Comparison of ENCODE assay signal across 9 cellular contexts in genomic region chr6:336159-337114, GRCh38. TPM values are rescaled to one million over a fixed set of nuclear protein-coding genes. Genes with fewer than 3 reads are reported as not detected.
DNase-seq lines count a peak whose midpoint lies in the region; ATAC-seq and TF ChIP-seq lines count a peak whose summit lies in the region.
"Had no signal": no experiment of that assay in that cellular context is flagged by ENCODE, and none has a peak within 500 bp of the region (broad histone marks: within the 10 kb centered on the region; RNA-seq: fewer than 3 reads in every experiment).

No MANE protein-coding gene starts in this region.

- TF ChIP-seq CTCF in adrenal gland (IDR thresholded peaks at IDR 0.05) = no peak

- H3K27me3 Mint-ChIP-seq in activated T-cell treated with anti-CD3 and anti-CD28 coated beads, Interleukin-2, amount 50 U/mL, for 72 hours (ENCODE audit: low read depth) = peaks cover 5% of the 10 kb centered on the region
- no peaks in the 10 kb centered on the region for H3K27me3 Mint-ChIP-seq in T-helper 2 cell treated with Interferon-gamma antibody and Interleukin-4, amounts not matched to agents 5 μg/mL and 100 μg/mL, for 36 hours (ENCODE audit: low read depth)

- H3K9me3 ChIP-seq in adrenal gland (replicated peaks in 1 of 3) = no peaks in the 10 kb centered on the region

- 62 to 67% (median 65%) methylated on average over 10 of the region's 10 CpGs for WGBS in adrenal gland, 4 donors

- no peaks in the 10 kb centered on the region for H3K9me3 Mint-ChIP-seq in activated T-cell treated with anti-CD3 and anti-CD28 coated beads, Interleukin-2, amount 50 U/mL, for 72 hours
- H3K9me3 Mint-ChIP-seq in T-helper 2 cell treated with Interferon-gamma antibody and Interleukin-4, amounts not matched to agents 5 μg/mL and 100 μg/mL, for 36 hours = no peaks in the 10 kb centered on the region
- no peaks in the 10 kb centered on the region for H3K9me3 Mint-ChIP-seq in stimulated activated effector memory CD8-positive, alpha-beta T cell treated with anti-CD3 and anti-CD28 coated beads, Interleukin-12 subunit alpha, Interleukin-12 subunit beta, amount 100 ng/mL, for 72 hours

- no peak overlapping the region for H3K27ac Mint-ChIP-seq in activated T-cell treated with anti-CD3 and anti-CD28 coated beads, Interleukin-2, amount 50 U/mL, for 72 hours
- H3K27ac Mint-ChIP-seq in T-helper 2 cell treated with Interferon-gamma antibody and Interleukin-4, amounts not matched to agents 5 μg/mL and 100 μg/mL, for 36 hours = peak overlapping the region; percentile 85
- peak overlapping the region; percentile 67 for H3K27ac Mint-ChIP-seq in stimulated activated effector memory CD8-positive, alpha-beta T cell treated with anti-CD3 and anti-CD28 coated beads, Interleukin-12 subunit alpha, Interleukin-12 subunit beta, amount 100 ng/mL, for 72 hours

- peaks cover 49% of the 10 kb centered on the region for H3K4me1 Mint-ChIP-seq in activated T-cell treated with anti-CD3 and anti-CD28 coated beads, Interleukin-2, amount 50 U/mL, for 72 hours (ENCODE audit: low read depth)
- H3K4me1 Mint-ChIP-seq in T-helper 2 cell treated with Interferon-gamma antibody and Interleukin-4, amounts not matched to agents 5 μg/mL and 100 μg/mL, for 36 hours (ENCODE audit: low read depth) = peaks cover 56% of the 10 kb centered on the region
- peaks cover 56% of the 10 kb centered on the region for H3K4me1 Mint-ChIP-seq in stimulated activated effector memory CD8-positive, alpha-beta T cell treated with anti-CD3 and anti-CD28 coated beads, Interleukin-12 subunit alpha, Interleukin-12 subunit beta, amount 100 ng/mL, for 72 hours

- intact Hi-C loops in adrenal gland (cut with DNase I) = no loop called here

- H3K36me3 Mint-ChIP-seq in activated T-cell treated with anti-CD3 and anti-CD28 coated beads, Interleukin-2, amount 50 U/mL, for 72 hours (ENCODE audit: insufficient read depth in 2 of 2) = peaks cover 0 to under 1% of the 10 kb centered on the region in 2 donors
- H3K36me3 Mint-ChIP-seq in T-helper 2 cell treated with Interferon-gamma antibody and Interleukin-4, amounts not matched to agents 5 μg/mL and 100 μg/mL, for 36 hours (ENCODE audit: low read depth) = peaks cover 2% of the 10 kb centered on the region
- peaks cover 2% of the 10 kb centered on the region for H3K36me3 Mint-ChIP-seq in stimulated activated effector memory CD8-positive, alpha-beta T cell treated with anti-CD3 and anti-CD28 coated beads, Interleukin-12 subunit alpha, Interleukin-12 subunit beta, amount 100 ng/mL, for 72 hours

- H3K4me1 ChIP-seq in adrenal gland (replicated peaks in 1 of 2) = peaks cover 5 to 12% of the 10 kb centered on the region in 2 donors

- no peak overlapping the region for H3K27ac ChIP-seq in adrenal gland

- H3K36me3 ChIP-seq in adrenal gland (replicated peaks in 1 of 2) = no peaks in the 10 kb centered on the region

- ATAC-seq in activated T-cell treated with anti-CD3 and anti-CD28 coated beads, Interleukin-2, amount 50 U/mL, for 72 hours (replicated peaks in 1 of 2) = peak; percentile 19 to 41
- peak; percentile 31 for ATAC-seq in HG02763 (IDR thresholded peaks at IDR 0.05; ENCODE audit: unreplicated experiment)
- peak; percentile 55 for ATAC-seq in stimulated activated effector memory CD8-positive, alpha-beta T cell treated with anti-CD3 and anti-CD28 coated beads, Interleukin-12 subunit alpha, Interleukin-12 subunit beta, amount 100 ng/mL, for 72 hours

- no peaks in the 10 kb centered on the region for H3K27me3 ChIP-seq in adrenal gland

- TF ChIP-seq POLR2A in adrenal gland (IDR thresholded peaks at IDR 0.05) = no peak

- DNase-seq in activated T-cell treated with anti-CD3 and anti-CD28 coated beads, Interleukin-2, amount 50 U/mL, for 72 hours = no peak
- no peak for DNase-seq in activated T-cell treated with anti-CD3 and anti-CD28 coated beads, Interleukin-2, amount 50 U/mL, for 48 hours
- DNase-seq in T-helper 2 cell treated with Interferon-gamma antibody and Interleukin-4, amounts not matched to agents 5 μg/mL and 100 μg/mL, for 36 hours (ENCODE audit: low spot score) = peak; percentile 22
- no peak for DNase-seq in stimulated activated effector memory CD8-positive, alpha-beta T cell treated with anti-CD3 and anti-CD28 coated beads, Interleukin-12 subunit alpha, Interleukin-12 subunit beta, amount 100 ng/mL, for 72 hours (ENCODE audit: low spot score in 2 of 2)
- DNase-seq in adrenal gland (no peak), G401 (ENCODE audit: low spot score) (no peak)
- no peak for DNase-seq in activated CD8-positive, alpha-beta memory T cell treated with anti-CD3 and anti-CD28 coated beads, Interleukin-2, amount 50 U/mL, for 4 hours
- DNase-seq: mesenchymal stem cell had no signal

- H3K4me3 Mint-ChIP-seq in activated T-cell treated with anti-CD3 and anti-CD28 coated beads, Interleukin-2, amount 50 U/mL, for 72 hours = peak overlapping the region; percentile 24 to 43
- H3K4me3 Mint-ChIP-seq in T-helper 2 cell treated with Interferon-gamma antibody and Interleukin-4, amounts not matched to agents 5 μg/mL and 100 μg/mL, for 36 hours = peak overlapping the region; percentile 76
- H3K4me3 Mint-ChIP-seq in stimulated activated effector memory CD8-positive, alpha-beta T cell treated with anti-CD3 and anti-CD28 coated beads, Interleukin-12 subunit alpha, Interleukin-12 subunit beta, amount 100 ng/mL, for 72 hours = peak overlapping the region; percentile 44

- in situ Hi-C loops in G401 (cut with HindIII; ENCODE audit: low sequenced_read_pairs) = no loop called here

- H3K4me3 ChIP-seq in adrenal gland = no peak overlapping the region

RNA-seq across cellular contexts. Expression of gene DUSP22, which starts 44.1 kb away (rescaled TPM):
- total RNA-seq in activated T-cell treated with anti-CD3 and anti-CD28 coated beads, Interleukin-2, amount 50 U/mL, for 72 hours = 10 to 100 TPM; 43.6 to 48.6 TPM
- 10 to 100 TPM; 23.4 to 39.3 (median 34.3) TPM for total RNA-seq in adrenal gland
- 10 to 100 TPM; 18.2 to 22.8 (median 22.4) TPM for polyA plus RNA-seq in adrenal gland
- total RNA-seq in G401 (2014; rRNA removed; shearing (Covaris generic)) = 16.6 and 16.9 TPM in 2 replicates

RNA-seq across cellular contexts. Expression of gene IRF4, which starts 55.1 kb away (rescaled TPM):
- total RNA-seq in activated T-cell treated with anti-CD3 and anti-CD28 coated beads, Interleukin-2, amount 50 U/mL, for 72 hours = 100 to 1,000 TPM; 554 to 602 TPM
- total RNA-seq in adrenal gland = 1 to 10 TPM in 3 of 8 donors, under 1 TPM in 4, not detected in 1; 0.30 to 1.5 (median 0.71) TPM
- polyA plus RNA-seq in adrenal gland = under 1 TPM; 0.17 to 0.72 (median 0.48) TPM
- total RNA-seq in G401 (2014; rRNA removed; shearing (Covaris generic)) = not detected in 2 replicates

Comparison
In these comparisons a context has a peak if more than half of its experiments do, and no peak if none do; other contexts are left out.
1. RNA of gene IRF4, which starts 55.1 kb away (total RNA-seq): 554 to 602 TPM in activated T-cell treated with anti-CD3 and anti-CD28 coated beads, Interleukin-2, amount 50 U/mL, for 72 hours; 0.30 to 1.5 TPM in adrenal gland and not detected in G401; every median in the first group is over 100 times any median in the second.
2. Peak in every context shown above with its lines, with median percentiles within 50 percentile points of each other: ATAC-seq and H3K4me3 Mint-ChIP-seq.